In genomic region chr3:19506171-19506570, GRCh38 we compare ENCODE assay signal across 20 cellular contexts.
DNase-seq lines count a peak whose midpoint lies in the region; ATAC-seq and TF ChIP-seq lines count a peak whose summit lies in the region.
"Had no signal": no experiment of that assay in that cellular context is flagged by ENCODE, and none has a peak within 500 bp of the region (broad histone marks: within the 10 kb centered on the region; RNA-seq: fewer than 3 reads in every experiment).

No MANE protein-coding gene starts in this region.

- ATAC-seq in GM18511 (IDR thresholded peaks at IDR 0.05; ENCODE audit: unreplicated experiment) (peak; percentile 49), HG03565 (IDR thresholded peaks at IDR 0.05; ENCODE audit: unreplicated experiment) (peak; percentile 45)
- ATAC-seq: HCT116, SK-N-SH treated with all-trans-retinoic acid at 6 μM for 48 hours had no signal

- no peak for TF ChIP-seq CTCF in dorsolateral prefrontal cortex (IDR thresholded peaks at IDR 0.05 in 54 of 56, conservative IDR thresholded peaks at IDR 0.05 in 2 of 56; ENCODE audit: low read depth in 1 of 56, partially characterized antibody in 56 of 56)
- no peak for TF ChIP-seq CTCF in RWPE1 (conservative IDR thresholded peaks at IDR 0.05; ENCODE audit: low read depth)

- H3K4me3 ChIP-seq in dorsolateral prefrontal cortex, result no peak overlapping the region
- H3K4me3 ChIP-seq: PC-9 had no signal

- POLR2A ChIA-PET in RWPE1 (lab: Yijun Ruan, JAX; ENCODE audit: low non-redundant PET), result no interaction called here

- intact Hi-C loops in dorsolateral prefrontal cortex (cut with DNase I), result no loop called here

- H3K27ac ChIP-seq in dorsolateral prefrontal cortex (peak overlapping the region in 32 of 59 donors; percentile 0 to 68 (median 40)), RWPE1 (no peak overlapping the region)
- H3K27ac ChIP-seq: HL-60, PC-9 had no signal

- H3K27me3 ChIP-seq in dorsolateral prefrontal cortex, result no peaks in the 10 kb centered on the region

- DNase-seq in dorsolateral prefrontal cortex, result no peak
- DNase-seq in superior temporal gyrus (ENCODE audit: extremely low spot score), result peak; percentile 29
- no peak for DNase-seq in activated CD4-positive, alpha-beta T cell treated with anti-CD3 and anti-CD28 coated beads, Interleukin-2, amount 50 U/mL, for 4 hours
- no peak for DNase-seq in NCI-H1417 (lab: John Stamatoyannopoulos, UW)
- no peak for DNase-seq in RWPE1 (ENCODE audit: low spot score)
- DNase-seq: DMS53, GDM1, KG1, NCI-H1105, NCI-H1694, NCI-H2081 treated with DMSO at 0.1 percent for 48 hours, NCI-H2171 treated with DMSO at 0.1 percent for 48 hours, NCI-H526, PC-9, SIG-M5 had no signal

- CTCF ChIA-PET in RWPE1 (lab: Yijun Ruan, JAX), result no interaction called here
